32 cellular contexts compared by ENCODE assay signal in the genomic region with DNA sequence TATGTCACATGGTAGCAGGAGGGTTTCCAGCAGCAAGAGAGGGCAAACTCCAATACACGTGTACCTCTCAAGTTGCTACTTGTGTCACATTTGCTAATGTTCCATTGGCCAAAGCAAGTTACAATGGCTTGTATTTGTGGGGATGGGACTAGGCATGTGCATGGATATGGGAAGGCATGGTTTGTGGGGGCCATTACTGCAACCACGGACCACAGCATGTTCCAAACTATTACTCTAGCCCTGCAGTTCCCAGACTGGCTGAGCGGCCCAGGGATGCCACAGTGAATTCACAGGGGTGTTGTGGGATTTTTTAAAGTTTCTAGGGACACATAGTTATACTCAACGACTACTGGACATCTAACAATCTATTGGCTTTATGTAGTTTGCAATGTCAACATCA.
"Had no signal": no experiment of that assay in that cellular context is flagged by ENCODE, and none has a peak within 500 bp of the region (broad histone marks: within the 10 kb centered on the region; RNA-seq: fewer than 3 reads in every experiment).

No MANE protein-coding gene starts in this region.

- H3K4me3 ChIP-seq: adrenal gland, body of pancreas, breast epithelium had no signal

- H3K27me3 ChIP-seq: adrenal gland, body of pancreas, brain microvascular endothelial cell, breast epithelium had no signal

- ATAC-seq: activated CD8-positive, alpha-beta T cell treated with anti-CD3 and anti-CD28 coated beads for 36 hours; activated naive CD4-positive, alpha-beta T cell treated with anti-CD3 and anti-CD28 coated beads, Interleukin-2, amount 50 U/mL, for 72 hours; activated T-cell treated with anti-CD3 and anti-CD28 coated beads, Interleukin-2, amount 50 U/mL, for 4 hours; activated T-cell treated with anti-CD3 and anti-CD28 coated beads, Interleukin-2, amount 50 U/mL, for 72 hours; activated T-helper 17 cell treated with anti-CD3 and anti-CD28 coated beads, Interleukin-2, amount 50 U/mL, for 72 hours; body of pancreas had no signal

- H3K4me1 ChIP-seq: adrenal gland, body of pancreas, breast epithelium had no signal

- H3K9me3 ChIP-seq: adrenal gland, body of pancreas, breast epithelium had no signal

- H3K36me3 ChIP-seq: adrenal gland, brain microvascular endothelial cell, breast epithelium had no signal

- H3K27ac ChIP-seq: adrenal gland, body of pancreas, brain microvascular endothelial cell, breast epithelium, VCaP had no signal

- DNase-seq: activated B cell treated with CpG ODN at 0.5 μM for 24 hours; activated CD4-positive, alpha-beta memory T cell treated with anti-CD3 and anti-CD28 coated beads for 36 hours; activated CD4-positive, alpha-beta T cell treated with anti-CD3 and anti-CD28 coated beads for 4 hours; activated CD4-positive, alpha-beta T cell treated with anti-CD3 and anti-CD28 coated beads, Interleukin-2, amount 10 ng/mL, durations not matched to agents 24 days and 14 days; activated CD4-positive, alpha-beta T cell treated with anti-CD3 and anti-CD28 coated beads, Interleukin-2, amount 50 U/mL, for 1 hour; activated CD4-positive, alpha-beta T cell treated with anti-CD3 and anti-CD28 coated beads, Interleukin-2, amount 50 U/mL, for 4 hours; activated CD4-positive, CD25-positive, alpha-beta regulatory T cell treated with anti-CD3 and anti-CD28 coated beads, Interleukin-2, amount 50 U/mL, for 72 hours; activated CD8-positive, alpha-beta memory T cell treated with anti-CD3 and anti-CD28 coated beads, Interleukin-2, amount 50 U/mL, for 4 hours; activated CD8-positive, alpha-beta T cell treated with anti-CD3 and anti-CD28 coated beads for 36 hours; activated effector memory CD4-positive, alpha-beta T cell treated with anti-CD3 and anti-CD28 coated beads, Interleukin-2, amount 50 U/mL, for 16 hours; activated gamma-delta T cell treated with Interleukin-2 at 50 U/mL for 16 hours; activated naive CD4-positive, alpha-beta T cell; activated naive CD4-positive, alpha-beta T cell treated with anti-CD3 and anti-CD28 coated beads for 36 hours; activated naive CD4-positive, alpha-beta T cell treated with anti-CD3 and anti-CD28 coated beads, Interleukin-2, amount 50 U/mL, for 16 hours; activated naive CD8-positive, alpha-beta T cell treated with anti-CD3 and anti-CD28 coated beads for 36 hours; activated T-cell treated with anti-CD3 and anti-CD28 coated beads for 4 hours; activated T-cell treated with anti-CD3 and anti-CD28 coated beads, Interleukin-2, amount 50 U/mL, for 1 hour; activated T-cell treated with anti-CD3 and anti-CD28 coated beads, Interleukin-2, amount 50 U/mL, for 4 hours; activated T-cell treated with anti-CD3 and anti-CD28 coated beads, Interleukin-2, amount 50 U/mL, for 72 hours; adrenal gland; amniotic stem cell; aorta; body of pancreas; brain microvascular endothelial cell; central memory CD4-positive, alpha-beta T cell; T-helper 1 cell; T-helper 2 cell; T-helper 9 cell had no signal
